ENCODE assay signal across 10 cellular contexts in the genomic region with DNA sequence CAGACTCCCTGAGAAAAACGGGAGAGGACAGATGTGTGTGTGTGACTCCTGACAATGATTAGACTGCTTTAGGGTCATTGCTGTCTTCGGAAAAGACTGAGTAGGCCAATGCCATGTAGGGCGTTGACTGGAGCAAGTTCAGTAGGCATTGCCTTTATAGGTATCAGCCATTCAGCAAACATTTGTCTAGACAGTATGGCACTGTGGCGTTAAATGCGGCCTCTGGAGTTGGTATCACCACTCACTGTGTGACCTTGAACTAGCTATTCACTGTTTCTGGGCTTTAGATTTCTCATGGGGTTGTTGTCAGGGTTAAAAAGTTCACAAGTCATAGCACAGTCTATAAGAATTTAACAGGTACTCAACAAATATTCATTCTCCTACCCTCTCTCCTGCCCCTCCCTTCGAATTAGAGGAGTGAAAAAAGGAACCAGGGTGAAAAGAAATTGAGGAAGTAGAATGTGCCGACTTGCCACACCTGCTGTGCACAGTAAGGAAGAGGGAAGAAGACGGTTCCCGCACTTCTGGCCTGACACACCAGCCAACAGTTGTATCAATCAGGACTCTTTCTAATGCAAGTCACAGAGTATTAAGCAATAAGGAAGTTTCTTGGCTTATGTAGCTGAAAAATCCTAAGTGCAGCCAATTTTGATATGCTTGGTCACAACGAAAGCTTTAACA.
A peak's percentile ranks its signal among the peaks of the same experiment; 100 is the strongest.
DNase-seq lines count a peak whose midpoint lies in the region; ATAC-seq and TF ChIP-seq lines count a peak whose summit lies in the region.
"Had no signal": no experiment of that assay in that cellular context is flagged by ENCODE, and none has a peak within 500 bp of the region (broad histone marks: within the 10 kb centered on the region; RNA-seq: fewer than 3 reads in every experiment).

No MANE protein-coding gene starts in this region.

- H3K4me3 ChIP-seq in fibroblast of the aortic adventitia (ENCODE audit: low read depth, low read length) = no peak overlapping the region

- peaks cover 7% of the 10 kb centered on the region for H3K27me3 Mint-ChIP-seq in T-helper 2 cell treated with Interferon-gamma antibody and Interleukin-4, amounts not matched to agents 5 μg/mL and 100 μg/mL, for 36 hours (ENCODE audit: low read depth)

- no peak overlapping the region for H3K4me3 Mint-ChIP-seq in T-helper 2 cell treated with Interferon-gamma antibody and Interleukin-4, amounts not matched to agents 5 μg/mL and 100 μg/mL, for 36 hours
- H3K4me3 Mint-ChIP-seq: CD8-positive, alpha-beta T cell had no signal

- H3K36me3 Mint-ChIP-seq in T-helper 2 cell treated with Interferon-gamma antibody and Interleukin-4, amounts not matched to agents 5 μg/mL and 100 μg/mL, for 36 hours (ENCODE audit: low read depth) = peaks cover 3% of the 10 kb centered on the region
- H3K36me3 Mint-ChIP-seq: CD8-positive, alpha-beta T cell had no signal

- TF ChIP-seq CTCF in fibroblast of the aortic adventitia (IDR thresholded peaks at IDR 0.05; ENCODE audit: insufficient read depth, low read length) = no peak

- ATAC-seq in GM19397 (IDR thresholded peaks at IDR 0.05; ENCODE audit: unreplicated experiment) (peak; percentile 57), sciatic nerve (peak; percentile 67), GM18861 (IDR thresholded peaks at IDR 0.05; ENCODE audit: unreplicated experiment) (no peak)
- ATAC-seq: CD8-positive, alpha-beta T cell had no signal

- intact Hi-C loops in sciatic nerve (cut with DNase I) = no loop called here

- H3K27ac Mint-ChIP-seq in T-helper 2 cell treated with Interferon-gamma antibody and Interleukin-4, amounts not matched to agents 5 μg/mL and 100 μg/mL, for 36 hours = no peak overlapping the region

- DNase-seq in OCI-M1 (lab: John Stamatoyannopoulos, UW) = peak; percentile 82
- peak; percentile 19 for DNase-seq in fibroblast of the aortic adventitia (ENCODE audit: low read depth)
- DNase-seq in sciatic nerve (ENCODE audit: low spot score) = no peak
- DNase-seq in T-helper 2 cell treated with Interferon-gamma antibody and Interleukin-4, amounts not matched to agents 5 μg/mL and 100 μg/mL, for 36 hours (ENCODE audit: low spot score) = no peak
- no peak for DNase-seq in G401 (ENCODE audit: low spot score)
- DNase-seq in ureter (ENCODE audit: low spot score) = no peak
- DNase-seq: CD8-positive, alpha-beta T cell; T-helper 9 cell had no signal

- peaks cover 5% of the 10 kb centered on the region for H3K4me1 Mint-ChIP-seq in T-helper 2 cell treated with Interferon-gamma antibody and Interleukin-4, amounts not matched to agents 5 μg/mL and 100 μg/mL, for 36 hours (ENCODE audit: low read depth)

- in situ Hi-C loops in G401 (cut with HindIII; ENCODE audit: low sequenced_read_pairs) = no loop called here

- H3K9me3 Mint-ChIP-seq in T-helper 2 cell treated with Interferon-gamma antibody and Interleukin-4, amounts not matched to agents 5 μg/mL and 100 μg/mL, for 36 hours = peaks cover 3% of the 10 kb centered on the region
- H3K9me3 Mint-ChIP-seq: CD8-positive, alpha-beta T cell had no signal

Comparison
In these comparisons a context has a peak if more than half of its experiments do, and no peak if none do; other contexts are left out.
1. DNase-seq: peak in OCI-M1 (single experiment) and fibroblast of the aortic adventitia (single experiment); none in sciatic nerve (single experiment), T-helper 2 cell treated with Interferon-gamma antibody and Interleukin-4, amounts not matched to agents 5 μg/mL and 100 μg/mL, for 36 hours (single experiment), G401 (single experiment) and ureter (single experiment).